In genomic region chr11:58243954-58244353, GRCh38 we compare ENCODE assay signal across 42 cellular contexts. TPM values are rescaled to one million over a fixed set of nuclear protein-coding genes. Genes with fewer than 3 reads are reported as not detected.
"Had no signal": no experiment of that assay in that cellular context is flagged by ENCODE, and none has a peak within 500 bp of the region (broad histone marks: within the 10 kb centered on the region; RNA-seq: fewer than 3 reads in every experiment).

No MANE protein-coding gene starts in this region.

- H3K36me3 ChIP-seq: adrenal gland, ascending aorta, brain microvascular endothelial cell, breast epithelium, cardiac muscle cell had no signal

- ATAC-seq: activated naive CD4-positive, alpha-beta T cell treated with anti-CD3 and anti-CD28 coated beads, Interleukin-2, amount 50 U/mL, for 72 hours; activated naive CD8-positive, alpha-beta T cell treated with anti-CD3 and anti-CD28 coated beads, Interleukin-2, amount 50 U/mL, for 24 hours; activated T-cell treated with anti-CD3 and anti-CD28 coated beads, Interleukin-2, amount 50 U/mL, for 4 hours; activated T-cell treated with anti-CD3 and anti-CD28 coated beads, Interleukin-2, amount 50 U/mL, for 72 hours; activated T-helper 17 cell treated with anti-CD3 and anti-CD28 coated beads, Interleukin-2, amount 50 U/mL, for 72 hours; body of pancreas had no signal

- H3K36me3 Mint-ChIP-seq: activated naive CD4-positive, alpha-beta T cell treated with anti-CD3 and anti-CD28 coated beads, Interleukin-2, amount 10 ng/mL, durations not matched to agents 7 days and 5 days; activated naive CD4-positive, alpha-beta T cell treated with anti-CD3 and anti-CD28 coated beads, Interleukin-2, amount 50 U/mL, for 24 hours; activated naive CD4-positive, alpha-beta T cell treated with anti-CD3 and anti-CD28 coated beads, Interleukin-2, amount 50 U/mL, for 72 hours; activated naive CD8-positive, alpha-beta T cell treated with anti-CD3 and anti-CD28 coated beads for 36 hours; activated naive CD8-positive, alpha-beta T cell treated with anti-CD3 and anti-CD28 coated beads, Interleukin-2, amount 10 ng/mL, durations not matched to agents 7 days and 5 days; brain had no signal

- H3K4me3 Mint-ChIP-seq: activated naive CD4-positive, alpha-beta T cell treated with anti-CD3 and anti-CD28 coated beads for 36 hours; activated naive CD4-positive, alpha-beta T cell treated with anti-CD3 and anti-CD28 coated beads, Interleukin-2, amount 10 ng/mL, durations not matched to agents 7 days and 5 days; activated naive CD4-positive, alpha-beta T cell treated with anti-CD3 and anti-CD28 coated beads, Interleukin-2, amount 50 U/mL, for 24 hours; activated naive CD8-positive, alpha-beta T cell; activated naive CD8-positive, alpha-beta T cell treated with anti-CD3 and anti-CD28 coated beads for 36 hours; activated naive CD8-positive, alpha-beta T cell treated with anti-CD3 and anti-CD28 coated beads, Interleukin-2, amount 10 ng/mL, durations not matched to agents 7 days and 5 days; activated naive CD8-positive, alpha-beta T cell treated with anti-CD3 and anti-CD28 coated beads, Interleukin-2, amount 50 U/mL, for 24 hours; activated T-cell treated with anti-CD3 and anti-CD28 coated beads, Interleukin-2, amount 50 U/mL, for 4 hours; activated T-cell treated with anti-CD3 and anti-CD28 coated beads, Interleukin-2, amount 50 U/mL, for 72 hours; activated T-helper 1 cell treated with anti-CD3 and anti-CD28 coated beads, Interleukin-12 subunit alpha, Interleukin-12 subunit beta, Interleukin-2, Interleukin-4 antibody, amounts not matched to agents 30 ng/mL and 10 ng/mL and 1 ng/mL, durations not matched to agents 14 hours and 24 hours and 36 hours; activated T-helper 17 cell treated with anti-CD3 and anti-CD28 coated beads, Interleukin-2, amount 50 U/mL, for 72 hours; brain; central memory CD8-positive, alpha-beta T cell had no signal

- H3K27ac ChIP-seq: adrenal gland, ascending aorta, body of pancreas, brain microvascular endothelial cell, breast epithelium, cardiac muscle cell had no signal

- H3K4me1 Mint-ChIP-seq: activated naive CD4-positive, alpha-beta T cell treated with anti-CD3 and anti-CD28 coated beads, Interleukin-2, amount 10 ng/mL, durations not matched to agents 7 days and 5 days; activated naive CD4-positive, alpha-beta T cell treated with anti-CD3 and anti-CD28 coated beads, Interleukin-2, amount 50 U/mL, for 24 hours; activated naive CD8-positive, alpha-beta T cell treated with anti-CD3 and anti-CD28 coated beads for 36 hours; activated naive CD8-positive, alpha-beta T cell treated with anti-CD3 and anti-CD28 coated beads, Interleukin-2, amount 10 ng/mL, durations not matched to agents 7 days and 5 days; activated naive CD8-positive, alpha-beta T cell treated with anti-CD3 and anti-CD28 coated beads, Interleukin-2, amount 50 U/mL, for 24 hours; activated T-helper 17 cell treated with anti-CD3 and anti-CD28 coated beads, Interleukin-2, amount 50 U/mL, for 72 hours; brain; central memory CD8-positive, alpha-beta T cell had no signal

- FAIRE-seq: astrocyte, bronchial epithelial cell had no signal

- H3K4me3 ChIP-seq: adrenal gland, ascending aorta, body of pancreas, breast epithelium, cardiac muscle cell had no signal

- H3K27ac Mint-ChIP-seq: activated naive CD4-positive, alpha-beta T cell treated with anti-CD3 and anti-CD28 coated beads for 36 hours; activated naive CD4-positive, alpha-beta T cell treated with anti-CD3 and anti-CD28 coated beads, Interleukin-2, amount 10 ng/mL, durations not matched to agents 7 days and 5 days; activated naive CD4-positive, alpha-beta T cell treated with anti-CD3 and anti-CD28 coated beads, Interleukin-2, amount 50 U/mL, for 24 hours; activated naive CD4-positive, alpha-beta T cell treated with anti-CD3 and anti-CD28 coated beads, Interleukin-2, amount 50 U/mL, for 72 hours; activated naive CD8-positive, alpha-beta T cell; activated naive CD8-positive, alpha-beta T cell treated with anti-CD3 and anti-CD28 coated beads for 36 hours; activated naive CD8-positive, alpha-beta T cell treated with anti-CD3 and anti-CD28 coated beads, Interleukin-2, amount 10 ng/mL, durations not matched to agents 7 days and 5 days; activated naive CD8-positive, alpha-beta T cell treated with anti-CD3 and anti-CD28 coated beads, Interleukin-2, amount 50 U/mL, for 24 hours; activated T-cell treated with anti-CD3 and anti-CD28 coated beads, Interleukin-2, amount 50 U/mL, for 72 hours; activated T-helper 1 cell treated with anti-CD3 and anti-CD28 coated beads, Interleukin-12 subunit alpha, Interleukin-12 subunit beta, Interleukin-2, Interleukin-4 antibody, amounts not matched to agents 30 ng/mL and 10 ng/mL and 1 ng/mL, durations not matched to agents 14 hours and 24 hours and 36 hours; activated T-helper 17 cell treated with anti-CD3 and anti-CD28 coated beads, Interleukin-2, amount 50 U/mL, for 72 hours; activated T-helper 2 cell treated with anti-CD3 and anti-CD28 coated beads, Interferon-gamma antibody, Interleukin-2, Interleukin-4, amounts not matched to agents 10 μg/mL and 5 μg/mL and 100 μg/mL, durations not matched to agents 14 hours and 24 hours and 36 hours; brain had no signal

- H3K9me3 Mint-ChIP-seq: activated naive CD4-positive, alpha-beta T cell treated with anti-CD3 and anti-CD28 coated beads, Interleukin-2, amount 10 ng/mL, durations not matched to agents 7 days and 5 days; activated T-helper 1 cell treated with anti-CD3 and anti-CD28 coated beads, Interleukin-12 subunit alpha, Interleukin-12 subunit beta, Interleukin-2, Interleukin-4 antibody, amounts not matched to agents 30 ng/mL and 10 ng/mL and 1 ng/mL, durations not matched to agents 14 hours and 24 hours and 36 hours had no signal

- H3K4me1 ChIP-seq: adrenal gland, ascending aorta, body of pancreas, breast epithelium had no signal

- DNase-seq: activated effector memory CD4-positive, alpha-beta T cell treated with anti-CD3 and anti-CD28 coated beads, Interleukin-2, amount 50 U/mL, for 16 hours; activated effector memory CD4-positive, alpha-beta T cell treated with Interleukin-2 at 50 U/mL for 16 hours; activated gamma-delta T cell; activated gamma-delta T cell treated with Interleukin-2 at 50 U/mL for 16 hours; activated naive CD4-positive, alpha-beta T cell; activated naive CD4-positive, alpha-beta T cell treated with anti-CD3 and anti-CD28 coated beads for 36 hours; activated naive CD4-positive, alpha-beta T cell treated with anti-CD3 and anti-CD28 coated beads, Interleukin-2, amount 10 ng/mL, durations not matched to agents 7 days and 5 days; activated naive CD4-positive, alpha-beta T cell treated with anti-CD3 and anti-CD28 coated beads, Interleukin-2, amount 50 U/mL, for 16 hours; activated naive CD4-positive, alpha-beta T cell treated with Interleukin-2 at 50 U/mL for 16 hours; activated naive CD8-positive, alpha-beta T cell treated with anti-CD3 and anti-CD28 coated beads for 36 hours; activated naive CD8-positive, alpha-beta T cell treated with anti-CD3 and anti-CD28 coated beads, Interleukin-2, amount 10 ng/mL, durations not matched to agents 7 days and 5 days; activated naive CD8-positive, alpha-beta T cell treated with anti-CD3 and anti-CD28 coated beads, Interleukin-2, amount 50 U/mL, for 24 hours; activated T-cell treated with anti-CD3 and anti-CD28 coated beads, Interleukin-2, amount 50 U/mL, for 4 hours; activated T-cell treated with anti-CD3 and anti-CD28 coated beads, Interleukin-2, amount 50 U/mL, for 48 hours; activated T-cell treated with anti-CD3 and anti-CD28 coated beads, Interleukin-2, amount 50 U/mL, for 72 hours; adrenal gland; amniotic stem cell; amygdala; anterior cingulate cortex; aorta; body of pancreas; brain microvascular endothelial cell; caudate nucleus; central memory CD4-positive, alpha-beta T cell; cerebellar nuclear complex had no signal

- H3K27me3 Mint-ChIP-seq: activated naive CD4-positive, alpha-beta T cell treated with anti-CD3 and anti-CD28 coated beads, Interleukin-2, amount 10 ng/mL, durations not matched to agents 7 days and 5 days; brain had no signal

RNA-seq across cellular contexts. Expression of gene OR10Q1, which starts 15.2 kb away (rescaled TPM):
- total RNA-seq: activated naive CD4-positive, alpha-beta T cell treated with anti-CD3 and anti-CD28 coated beads for 36 hours; activated naive CD4-positive, alpha-beta T cell treated with anti-CD3 and anti-CD28 coated beads, Interleukin-2, amount 50 U/mL, for 72 hours; activated naive CD8-positive, alpha-beta T cell treated with anti-CD3 and anti-CD28 coated beads for 36 hours; activated naive CD8-positive, alpha-beta T cell treated with anti-CD3 and anti-CD28 coated beads, Interleukin-2, amount 10 ng/mL, durations not matched to agents 7 days and 5 days; activated T-cell treated with anti-CD3 and anti-CD28 coated beads, Interleukin-2, amount 50 U/mL, for 4 hours; activated T-cell treated with anti-CD3 and anti-CD28 coated beads, Interleukin-2, amount 50 U/mL, for 72 hours; activated T-helper 1 cell treated with anti-CD3 and anti-CD28 coated beads, Interleukin-12 subunit alpha, Interleukin-12 subunit beta, Interleukin-2, Interleukin-4 antibody, amounts not matched to agents 30 ng/mL and 10 ng/mL and 1 ng/mL, durations not matched to agents 14 hours and 24 hours and 36 hours; activated T-helper 17 cell treated with anti-CD3 and anti-CD28 coated beads, Interleukin-2, amount 50 U/mL, for 72 hours; activated T-helper 2 cell treated with anti-CD3 and anti-CD28 coated beads, Interferon-gamma antibody, Interleukin-2, Interleukin-4, amounts not matched to agents 10 μg/mL and 5 μg/mL and 100 μg/mL, durations not matched to agents 14 hours and 24 hours and 36 hours; adrenal gland; aorta; ascending aorta; astrocyte; body of pancreas; breast epithelium; bronchial epithelial cell; cardiac muscle cell; cardiac septum; cerebellum; chondrocyte had no signal
- polyA plus RNA-seq: adrenal gland, aorta, cardiac muscle cell had no signal

RNA-seq across cellular contexts. Expression of gene OR10W1, which starts 24.1 kb away (rescaled TPM):
- total RNA-seq: activated naive CD4-positive, alpha-beta T cell treated with anti-CD3 and anti-CD28 coated beads for 36 hours; activated naive CD4-positive, alpha-beta T cell treated with anti-CD3 and anti-CD28 coated beads, Interleukin-2, amount 50 U/mL, for 72 hours; activated naive CD8-positive, alpha-beta T cell treated with anti-CD3 and anti-CD28 coated beads for 36 hours; activated naive CD8-positive, alpha-beta T cell treated with anti-CD3 and anti-CD28 coated beads, Interleukin-2, amount 10 ng/mL, durations not matched to agents 7 days and 5 days; activated T-cell treated with anti-CD3 and anti-CD28 coated beads, Interleukin-2, amount 50 U/mL, for 4 hours; activated T-cell treated with anti-CD3 and anti-CD28 coated beads, Interleukin-2, amount 50 U/mL, for 72 hours; activated T-helper 1 cell treated with anti-CD3 and anti-CD28 coated beads, Interleukin-12 subunit alpha, Interleukin-12 subunit beta, Interleukin-2, Interleukin-4 antibody, amounts not matched to agents 30 ng/mL and 10 ng/mL and 1 ng/mL, durations not matched to agents 14 hours and 24 hours and 36 hours; activated T-helper 17 cell treated with anti-CD3 and anti-CD28 coated beads, Interleukin-2, amount 50 U/mL, for 72 hours; activated T-helper 2 cell treated with anti-CD3 and anti-CD28 coated beads, Interferon-gamma antibody, Interleukin-2, Interleukin-4, amounts not matched to agents 10 μg/mL and 5 μg/mL and 100 μg/mL, durations not matched to agents 14 hours and 24 hours and 36 hours; adrenal gland; aorta; ascending aorta; astrocyte; body of pancreas; breast epithelium; bronchial epithelial cell; cardiac muscle cell; cardiac septum; cerebellum; chondrocyte had no signal
- polyA plus RNA-seq: adipose tissue, adrenal gland, aorta, cardiac muscle cell had no signal

RNA-seq across cellular contexts. Expression of gene OR1S1, which starts 31.4 kb away (rescaled TPM):
- total RNA-seq: activated naive CD4-positive, alpha-beta T cell treated with anti-CD3 and anti-CD28 coated beads for 36 hours; activated naive CD4-positive, alpha-beta T cell treated with anti-CD3 and anti-CD28 coated beads, Interleukin-2, amount 50 U/mL, for 72 hours; activated naive CD8-positive, alpha-beta T cell treated with anti-CD3 and anti-CD28 coated beads for 36 hours; activated naive CD8-positive, alpha-beta T cell treated with anti-CD3 and anti-CD28 coated beads, Interleukin-2, amount 10 ng/mL, durations not matched to agents 7 days and 5 days; activated T-cell treated with anti-CD3 and anti-CD28 coated beads, Interleukin-2, amount 50 U/mL, for 4 hours; activated T-cell treated with anti-CD3 and anti-CD28 coated beads, Interleukin-2, amount 50 U/mL, for 72 hours; activated T-helper 1 cell treated with anti-CD3 and anti-CD28 coated beads, Interleukin-12 subunit alpha, Interleukin-12 subunit beta, Interleukin-2, Interleukin-4 antibody, amounts not matched to agents 30 ng/mL and 10 ng/mL and 1 ng/mL, durations not matched to agents 14 hours and 24 hours and 36 hours; activated T-helper 17 cell treated with anti-CD3 and anti-CD28 coated beads, Interleukin-2, amount 50 U/mL, for 72 hours; activated T-helper 2 cell treated with anti-CD3 and anti-CD28 coated beads, Interferon-gamma antibody, Interleukin-2, Interleukin-4, amounts not matched to agents 10 μg/mL and 5 μg/mL and 100 μg/mL, durations not matched to agents 14 hours and 24 hours and 36 hours; adrenal gland; aorta; ascending aorta; astrocyte; body of pancreas; breast epithelium; bronchial epithelial cell; cardiac muscle cell; cardiac septum; cerebellum; chondrocyte had no signal
- polyA plus RNA-seq: adipose tissue, adrenal gland, aorta, cardiac muscle cell had no signal

RNA-seq across cellular contexts. Expression of gene OR1S2, which starts 40.0 kb away (rescaled TPM):
- total RNA-seq: activated naive CD4-positive, alpha-beta T cell treated with anti-CD3 and anti-CD28 coated beads for 36 hours; activated naive CD4-positive, alpha-beta T cell treated with anti-CD3 and anti-CD28 coated beads, Interleukin-2, amount 50 U/mL, for 72 hours; activated naive CD8-positive, alpha-beta T cell treated with anti-CD3 and anti-CD28 coated beads for 36 hours; activated naive CD8-positive, alpha-beta T cell treated with anti-CD3 and anti-CD28 coated beads, Interleukin-2, amount 10 ng/mL, durations not matched to agents 7 days and 5 days; activated T-cell treated with anti-CD3 and anti-CD28 coated beads, Interleukin-2, amount 50 U/mL, for 4 hours; activated T-cell treated with anti-CD3 and anti-CD28 coated beads, Interleukin-2, amount 50 U/mL, for 72 hours; activated T-helper 1 cell treated with anti-CD3 and anti-CD28 coated beads, Interleukin-12 subunit alpha, Interleukin-12 subunit beta, Interleukin-2, Interleukin-4 antibody, amounts not matched to agents 30 ng/mL and 10 ng/mL and 1 ng/mL, durations not matched to agents 14 hours and 24 hours and 36 hours; activated T-helper 17 cell treated with anti-CD3 and anti-CD28 coated beads, Interleukin-2, amount 50 U/mL, for 72 hours; activated T-helper 2 cell treated with anti-CD3 and anti-CD28 coated beads, Interferon-gamma antibody, Interleukin-2, Interleukin-4, amounts not matched to agents 10 μg/mL and 5 μg/mL and 100 μg/mL, durations not matched to agents 14 hours and 24 hours and 36 hours; adrenal gland; aorta; ascending aorta; astrocyte; body of pancreas; breast epithelium; bronchial epithelial cell; cardiac muscle cell; cardiac septum; cerebellum; chondrocyte had no signal
- polyA plus RNA-seq: adipose tissue, adrenal gland, aorta, cardiac muscle cell had no signal

RNA-seq across cellular contexts. Expression of gene OR9Q2, which starts 55.1 kb away (rescaled TPM):
- total RNA-seq: activated naive CD4-positive, alpha-beta T cell treated with anti-CD3 and anti-CD28 coated beads for 36 hours; activated naive CD4-positive, alpha-beta T cell treated with anti-CD3 and anti-CD28 coated beads, Interleukin-2, amount 50 U/mL, for 72 hours; activated naive CD8-positive, alpha-beta T cell treated with anti-CD3 and anti-CD28 coated beads for 36 hours; activated naive CD8-positive, alpha-beta T cell treated with anti-CD3 and anti-CD28 coated beads, Interleukin-2, amount 10 ng/mL, durations not matched to agents 7 days and 5 days; activated T-cell treated with anti-CD3 and anti-CD28 coated beads, Interleukin-2, amount 50 U/mL, for 4 hours; activated T-cell treated with anti-CD3 and anti-CD28 coated beads, Interleukin-2, amount 50 U/mL, for 72 hours; activated T-helper 1 cell treated with anti-CD3 and anti-CD28 coated beads, Interleukin-12 subunit alpha, Interleukin-12 subunit beta, Interleukin-2, Interleukin-4 antibody, amounts not matched to agents 30 ng/mL and 10 ng/mL and 1 ng/mL, durations not matched to agents 14 hours and 24 hours and 36 hours; activated T-helper 2 cell treated with anti-CD3 and anti-CD28 coated beads, Interferon-gamma antibody, Interleukin-2, Interleukin-4, amounts not matched to agents 10 μg/mL and 5 μg/mL and 100 μg/mL, durations not matched to agents 14 hours and 24 hours and 36 hours; adrenal gland; aorta; ascending aorta; astrocyte; body of pancreas; breast epithelium; bronchial epithelial cell; cardiac muscle cell; cardiac septum; cerebellum; chondrocyte had no signal
- polyA plus RNA-seq: adipose tissue, adrenal gland, aorta, cardiac muscle cell had no signal
